In genomic region chr14:76955575-76956252, GRCh38 we compare ENCODE assay signal across 8 cellular contexts.
DNase-seq lines count a peak whose midpoint lies in the region; ATAC-seq, FAIRE-seq and TF ChIP-seq lines count a peak whose summit lies in the region.

No MANE protein-coding gene starts in this region.

- CTCF ChIA-PET in OCI-LY7 (lab: Charles Lee; ENCODE audit: unreplicated experiment): interaction anchor here (0.6 to 0.8 kb wide), 3 partner anchors 45 to 115 kb away, joined by 3 read pairs; no protein-coding TSS in a partner anchor

- peak overlapping the region; percentile 86 for H2AFZ ChIP-seq in OCI-LY7 (ENCODE audit: low read length)

- no peak for TF ChIP-seq EP300 in sigmoid colon (IDR thresholded peaks at IDR 0.05)

- POLR2A ChIA-PET in OCI-LY7 (lab: Charles Lee): interaction anchor here (0.7 to 1.1 kb wide), 4 partner anchors 10 to 124 kb away, joined by 3 to 5 read pairs (median 3); no protein-coding TSS in a partner anchor

- in situ Hi-C loops in G401 (cut with HindIII; ENCODE audit: low sequenced_read_pairs): no loop called here

- peak overlapping the region; percentile 60 for H3K4me3 ChIP-seq in OCI-LY7 (ENCODE audit: low read depth, low read length, poor library complexity, severe bottlenecking)
- H3K4me3 ChIP-seq in heart left ventricle: peak overlapping the region in 11 of 12 donors; percentile 6 to 57 (median 49)
- peak overlapping the region in 3 of 4 donors; percentile 38 to 50 (median 46) for H3K4me3 ChIP-seq in sigmoid colon

- TF ChIP-seq CTCF in OCI-LY7 (conservative IDR thresholded peaks at IDR 0.05; ENCODE audit: low read length) (peak; percentile 25; the same call in 1 of the 2 replicates), heart left ventricle (IDR thresholded peaks at IDR 0.05) (no peak), sigmoid colon (IDR thresholded peaks at IDR 0.05) (no peak)

- FAIRE-seq in GM12892 (lab: Jason Lieb, UNC): peak; percentile 78

- no peaks in the 10 kb centered on the region for H3K36me3 ChIP-seq in OCI-LY7 (ENCODE audit: insufficient read depth, low read length)
- no peaks in the 10 kb centered on the region for H3K36me3 ChIP-seq in heart left ventricle
- no peaks in the 10 kb centered on the region for H3K36me3 ChIP-seq in sigmoid colon

- 10 to 13% (median 12%) methylated on average over 10 of the region's 10 CpGs for WGBS in heart left ventricle, 4 donors
- WGBS in sigmoid colon, 2 donors: 11 to 16% methylated on average over 10 of the region's 10 CpGs

- H3K79me2 ChIP-seq in OCI-LY7 (ENCODE audit: insufficient read depth, low read depth, low read length): no peaks in the 10 kb centered on the region

- no peaks in the 10 kb centered on the region for H3K9me2 ChIP-seq in OCI-LY7 (ENCODE audit: insufficient read depth, low read length)

- no peaks in the 10 kb centered on the region for H3K27me3 ChIP-seq in heart left ventricle
- no peaks in the 10 kb centered on the region for H3K27me3 ChIP-seq in sigmoid colon

- peak overlapping the region; percentile 82 for H3K4me2 ChIP-seq in OCI-LY7 (ENCODE audit: low read length)

- no TSS peak for BruUV-seq in OCI-LY7 (replicated peaks; lab: Mats Ljungman, UMichigan)

- H3K27ac ChIP-seq in OCI-LY7 (ENCODE audit: low read depth, low read length, poor library complexity, severe bottlenecking): peak overlapping the region; percentile 63
- peak overlapping the region; percentile 88 to 99 (median 95) for H3K27ac ChIP-seq in heart left ventricle
- peak overlapping the region; percentile 91 to 97 (median 96) for H3K27ac ChIP-seq in sigmoid colon

- intact Hi-C loops in OCI-LY7 (cut with micrococcal nuclease; ENCODE audit: unreplicated experiment): loop anchor here (1.0 kb wide), 1 partner anchor 85 kb away; no protein-coding TSS in a partner anchor
- intact Hi-C loops in heart left ventricle (cut with DNase I): loop anchor here (1.0 to 5.0 kb wide), 8 partner anchors 37 to 97 kb away; partner anchors contain the start of gene IRF2BPL (in 6 of the 10)
- intact Hi-C loops in sigmoid colon (cut with DNase I): loop anchor here (1.0 to 5.0 kb wide), 3 partner anchors 36 to 142 kb away; partner anchors contain the start of gene CIPC

- H3K4me1 ChIP-seq in OCI-LY7 (ENCODE audit: insufficient read depth, low read length, poor library complexity, severe bottlenecking) (peaks cover 34% of the 10 kb centered on the region), heart left ventricle (peaks cover 12 to 82% (median 53%) of the 10 kb centered on the region in 12 donors), sigmoid colon (peaks cover 0 to 81% (median 76%) of the 10 kb centered on the region in 4 donors)

- DNase-seq in GM12892 (ENCODE audit: insufficient read length): no peak
- DNase-seq in OCI-LY7 (ENCODE audit: low spot score): peak; percentile 50
- DNase-seq in activated effector memory CD4-positive, alpha-beta T cell treated with Interleukin-2 at 50 U/mL for 16 hours: peak; percentile 51
- DNase-seq in heart left ventricle: peak in 3 of 5 donors; percentile 38 to 53 (median 51)
- no peak for DNase-seq in sigmoid colon
- DNase-seq in iPS-NIHi11 (ENCODE audit: low spot score): no peak
- no peak for DNase-seq in G401 (ENCODE audit: low spot score)

- H3K9me3 ChIP-seq in OCI-LY7 (ENCODE audit: low read length) (no peaks in the 10 kb centered on the region), heart left ventricle (no peaks in the 10 kb centered on the region), sigmoid colon (no peaks in the 10 kb centered on the region)

- H4K20me1 ChIP-seq in OCI-LY7 (ENCODE audit: insufficient read depth, low read length): no peaks in the 10 kb centered on the region

- TF ChIP-seq POLR2A in GM12892 (IDR thresholded peaks at IDR 0.05; ENCODE audit: low read depth, low read length): 0 out of 2 replicates have a peak, but pooled peaks have one; percentile 13
- TF ChIP-seq POLR2A in heart left ventricle (IDR thresholded peaks at IDR 0.05): no peak
- TF ChIP-seq POLR2A in sigmoid colon (IDR thresholded peaks at IDR 0.05): no peak

- ATAC-seq in HG02759 (IDR thresholded peaks at IDR 0.05; ENCODE audit: unreplicated experiment) (peak; percentile 34), heart left ventricle (peak in 3 of 4 donors; percentile 11 to 21 (median 12))

Comparison
In these comparisons a context has a peak if more than half of its experiments do, and no peak if none do; other contexts are left out.
1. DNase-seq: peak in OCI-LY7 (single experiment), activated effector memory CD4-positive, alpha-beta T cell treated with Interleukin-2 at 50 U/mL for 16 hours (single experiment) and heart left ventricle (3 of 5); none in GM12892 (single experiment), sigmoid colon (single experiment), iPS-NIHi11 (single experiment) and G401 (single experiment).
2. Peak in every context shown above with its lines, with median percentiles within 50 percentile points of each other: H3K27ac ChIP-seq and H3K4me3 ChIP-seq.